ENCODE assay signal across 9 cellular contexts in genomic region chr3:30666564-30667249, GRCh38.
DNase-seq lines count a peak whose midpoint lies in the region; ATAC-seq and TF ChIP-seq lines count a peak whose summit lies in the region.
"Had no signal": no experiment of that assay in that cellular context is flagged by ENCODE, and none has a peak within 500 bp of the region (broad histone marks: within the 10 kb centered on the region; RNA-seq: fewer than 3 reads in every experiment).

No MANE protein-coding gene starts in this region.

- H3K27ac ChIP-seq in Panc1 (ENCODE audit: low read length) = peak overlapping the region; percentile 48; the same call in 1 of the 2 replicates
- H3K27ac ChIP-seq in endodermal cell (ENCODE audit: low read depth, low read length) = no peak overlapping the region
- H3K27ac ChIP-seq in smooth muscle cell (ENCODE audit: low read depth) = peak overlapping the region; percentile 24
- no peak overlapping the region for H3K27ac ChIP-seq in ovary

- POLR2A ChIA-PET in activated CD4-positive, alpha-beta T cell treated with anti-CD3 and anti-CD28 coated beads, Interleukin-2, amount 10 ng/mL, durations not matched to agents 7 days and 5 days (lab: Charles Lee) = interaction anchor here (0.5 to 0.6 kb wide), 2 partner anchors 10 to 50 kb away, joined by 3 to 6 read pairs; no protein-coding TSS in a partner anchor
- POLR2A ChIA-PET in Panc1 (lab: Charles Lee) = no interaction called here
- POLR2A ChIA-PET in HEK293T (lab: Yijun Ruan, JAX) = no interaction called here

- in situ Hi-C loops in Panc1 (cut with HindIII; ENCODE audit: low pct_unique_long_range_greater_than_20kb, low sequenced_read_pairs) = no loop called here

- no peak for TF ChIP-seq EP300 in ovary (IDR thresholded peaks at IDR 0.05)

- H3K9me3 ChIP-seq in Panc1 (ENCODE audit: control insufficient read depth, insufficient read depth, low read depth, low read length) (no peaks in the 10 kb centered on the region), endodermal cell (ENCODE audit: control insufficient read depth, low read length) (no peaks in the 10 kb centered on the region), smooth muscle cell (replicated peaks; ENCODE audit: low read depth) (no peaks in the 10 kb centered on the region), ovary (no peaks in the 10 kb centered on the region)

- CTCF ChIA-PET in activated CD4-positive, alpha-beta T cell treated with anti-CD3 and anti-CD28 coated beads, Interleukin-2, amount 10 ng/mL, durations not matched to agents 7 days and 5 days (lab: Charles Lee) = interaction anchor here (0.6 to 2.0 kb wide), 5 partner anchors 10 to 579 kb away, joined by 3 to 6 read pairs (median 3); partner anchors contain the start of gene TGFBR2
- CTCF ChIA-PET in Panc1 (lab: Charles Lee) (interaction anchor here (0.6 kb wide), 1 partner anchor 1020 kb away, joined by 6 read pairs; no protein-coding TSS in a partner anchor), HEK293T (lab: Yijun Ruan, JAX) (interaction anchor here (0.6 kb wide), 1 partner anchor 470 kb away, joined by 3 read pairs; no protein-coding TSS in a partner anchor)

- intact Hi-C loops in Panc1 (cut with micrococcal nuclease; ENCODE audit: unreplicated experiment) (loop anchor here (1.0 kb wide), 1 partner anchor 7 kb away; no protein-coding TSS in a partner anchor), ovary (cut with DNase I) (no loop called here)

- H3K4me1 Mint-ChIP-seq in activated CD4-positive, alpha-beta T cell treated with anti-CD3 and anti-CD28 coated beads, Interleukin-2, amount 10 ng/mL, durations not matched to agents 7 days and 5 days = peaks cover 96% of the 10 kb centered on the region
- peaks cover 34% of the 10 kb centered on the region for H3K4me1 Mint-ChIP-seq in endodermal cell

- no peaks in the 10 kb centered on the region for H3K9me3 Mint-ChIP-seq in activated CD4-positive, alpha-beta T cell treated with anti-CD3 and anti-CD28 coated beads, Interleukin-2, amount 10 ng/mL, durations not matched to agents 7 days and 5 days
- no peaks in the 10 kb centered on the region for H3K9me3 Mint-ChIP-seq in endodermal cell

- 0 out of 2 replicates have a peak, but pooled peaks cover 3% of the 10 kb centered on the region for H3K36me3 ChIP-seq in Panc1 (ENCODE audit: control insufficient read depth, insufficient read depth, low read length)
- H3K36me3 ChIP-seq in endodermal cell (ENCODE audit: control insufficient read depth, insufficient read depth, low read length) = peaks cover 41% of the 10 kb centered on the region
- peaks cover 5% of the 10 kb centered on the region for H3K36me3 ChIP-seq in smooth muscle cell (ENCODE audit: low read depth)
- no peaks in the 10 kb centered on the region for H3K36me3 ChIP-seq in ovary

- peak overlapping the region; percentile 24 for H3K4me2 ChIP-seq in smooth muscle cell

- H3K9ac ChIP-seq in endodermal cell (ENCODE audit: extremely low read depth, low read length, poor library complexity, severe bottlenecking) (no peak overlapping the region), smooth muscle cell (ENCODE audit: low read depth) (no peak overlapping the region)

- peak overlapping the region; percentile 89 for H3K27ac Mint-ChIP-seq in activated CD4-positive, alpha-beta T cell treated with anti-CD3 and anti-CD28 coated beads, Interleukin-2, amount 10 ng/mL, durations not matched to agents 7 days and 5 days
- peak overlapping the region; percentile 31 for H3K27ac Mint-ChIP-seq in endodermal cell

- H3K27me3 Mint-ChIP-seq in activated CD4-positive, alpha-beta T cell treated with anti-CD3 and anti-CD28 coated beads, Interleukin-2, amount 10 ng/mL, durations not matched to agents 7 days and 5 days = no peaks in the 10 kb centered on the region
- no peaks in the 10 kb centered on the region for H3K27me3 Mint-ChIP-seq in endodermal cell (ENCODE audit: insufficient read depth)

- WGBS in endodermal cell (ENCODE audit: insufficient coverage in 1 of 2, insufficient read length in 1 of 2), 2 experiments = 58% methylated on average over 1 to 6 of the region's 6 CpGs
- WGBS in smooth muscle cell (ENCODE audit: low lambda C conversion rate) = 14% methylated on average over 6 of the region's 6 CpGs
- WGBS in ovary, 3 donors = 71 to 81% (median 76%) methylated on average over 5 to 6 of the region's 6 CpGs

- H3K4me3 Mint-ChIP-seq in activated CD4-positive, alpha-beta T cell treated with anti-CD3 and anti-CD28 coated beads, Interleukin-2, amount 10 ng/mL, durations not matched to agents 7 days and 5 days = peak overlapping the region; percentile 20
- no peak overlapping the region for H3K4me3 Mint-ChIP-seq in endodermal cell

- no peaks in the 10 kb centered on the region for H4K20me1 ChIP-seq in smooth muscle cell (ENCODE audit: low read depth)

- no TSS peak for BruUV-seq in Panc1 (replicated peaks; lab: Mats Ljungman, UMichigan)

- no peak for ATAC-seq in Panc1
- no peak for ATAC-seq in HG02571 (IDR thresholded peaks at IDR 0.05; ENCODE audit: unreplicated experiment)

- no peak overlapping the region for H3K4me3 ChIP-seq in Panc1 (ENCODE audit: low read depth in 2 of 2, low read length in 2 of 2)
- no peak overlapping the region for H3K4me3 ChIP-seq in endodermal cell (ENCODE audit: low read length)
- no peak overlapping the region for H3K4me3 ChIP-seq in smooth muscle cell
- H3K4me3 ChIP-seq in ovary = no peak overlapping the region

- H2AFZ ChIP-seq in smooth muscle cell (ENCODE audit: low read depth) = no peak overlapping the region

- no peak for TF ChIP-seq CTCF in Panc1 (IDR thresholded peaks at IDR 0.05)
- TF ChIP-seq CTCF in endodermal cell (conservative IDR thresholded peaks at IDR 0.05) = no peak
- no peak for TF ChIP-seq CTCF in smooth muscle cell (IDR thresholded peaks at IDR 0.05; ENCODE audit: borderline replicate concordance, insufficient read depth, poor library complexity, severe bottlenecking)
- no peak for TF ChIP-seq CTCF in ovary (IDR thresholded peaks at IDR 0.05)

- peaks cover 5% of the 10 kb centered on the region for H3K4me1 ChIP-seq in Panc1 (ENCODE audit: control insufficient read depth, insufficient read depth, low read length)
- H3K4me1 ChIP-seq in endodermal cell (ENCODE audit: control insufficient read depth, insufficient read depth, low read length) = peaks cover 6% of the 10 kb centered on the region
- H3K4me1 ChIP-seq in smooth muscle cell (ENCODE audit: low read depth) = peaks cover 24% of the 10 kb centered on the region
- peaks cover 2% of the 10 kb centered on the region for H3K4me1 ChIP-seq in ovary (ENCODE audit: insufficient read depth)

- DNase-seq in activated CD4-positive, alpha-beta T cell treated with anti-CD3 and anti-CD28 coated beads, Interleukin-2, amount 10 ng/mL, durations not matched to agents 7 days and 5 days = no peak
- DNase-seq in activated CD4-positive, alpha-beta T cell treated with anti-CD3 and anti-CD28 coated beads, Interleukin-2, amount 50 U/mL, for 4 hours = no peak
- DNase-seq in Panc1 (ENCODE audit: low read depth, low spot score) (no peak), endodermal cell (no peak), smooth muscle cell (lab: John Stamatoyannopoulos, UW; ENCODE audit: unreplicated experiment) (no peak), HEK293T (ENCODE audit: extremely low spot score) (no peak), ovary (no peak)
- DNase-seq: NCI-H526 had no signal

- no peaks in the 10 kb centered on the region for H3K79me2 ChIP-seq in smooth muscle cell (ENCODE audit: low read depth)

- peaks cover 82% of the 10 kb centered on the region for H3K36me3 Mint-ChIP-seq in activated CD4-positive, alpha-beta T cell treated with anti-CD3 and anti-CD28 coated beads, Interleukin-2, amount 10 ng/mL, durations not matched to agents 7 days and 5 days (ENCODE audit: low read depth)
- H3K36me3 Mint-ChIP-seq in endodermal cell (ENCODE audit: low read depth) = peaks cover 31% of the 10 kb centered on the region

- peaks cover 4% of the 10 kb centered on the region for H3F3A ChIP-seq in smooth muscle cell (ENCODE audit: low read depth)

- no peak for TF ChIP-seq POLR2A in ovary (IDR thresholded peaks at IDR 0.05)

- H3K27me3 ChIP-seq in Panc1 (ENCODE audit: control insufficient read depth, insufficient read depth, low read length) (no peaks in the 10 kb centered on the region), endodermal cell (ENCODE audit: control insufficient read depth, insufficient read depth, low read length, poor library complexity, severe bottlenecking) (no peaks in the 10 kb centered on the region), smooth muscle cell (ENCODE audit: low read depth) (no peaks in the 10 kb centered on the region), ovary (no peaks in the 10 kb centered on the region)

TF ChIP-seq in HEK293T, 16 proteins besides CTCF, POLR2A, EP300 and RAD21:
- TF ChIP-seq CTBP1 (IDR thresholded peaks at IDR 0.05; ENCODE audit: borderline replicate concordance) = no peak

Comparison
In these comparisons a context has a peak if more than half of its experiments do, and no peak if none do; other contexts are left out.
1. H3K27ac ChIP-seq: peak in Panc1 (single experiment) and smooth muscle cell (single experiment); none in endodermal cell (single experiment) and ovary (0 of 2).